8 cellular contexts compared by ENCODE assay signal in genomic region chr5:97183100-97183929, GRCh38. TPM values are rescaled to one million over a fixed set of nuclear protein-coding genes. Genes with fewer than 3 reads are reported as not detected.
DNase-seq lines count a peak whose midpoint lies in the region; ATAC-seq, FAIRE-seq and TF ChIP-seq lines count a peak whose summit lies in the region.

RIOK2 (minus strand) TSS chr5:97183247; CDS start chr5:97183191, 56 bp downstream.

- peaks cover 37% of the 10 kb centered on the region for H3K79me2 ChIP-seq in OCI-LY7 (ENCODE audit: insufficient read depth, low read depth, low read length)

- H3K4me2 ChIP-seq in OCI-LY7 (ENCODE audit: low read length) = peak within 1 kb of the TSS; percentile 82

- H3K9me2 ChIP-seq in OCI-LY7 (ENCODE audit: insufficient read depth, low read length) = no peaks in the 10 kb centered on the region

- peak within 1 kb of the TSS; percentile 96 for H3K4me3 ChIP-seq in OCI-LY7 (ENCODE audit: low read depth, low read length, poor library complexity, severe bottlenecking)

- H4K20me1 ChIP-seq in OCI-LY7 (ENCODE audit: insufficient read depth, low read length) = no peaks in the 10 kb centered on the region

- no peak for FAIRE-seq in D721Med (lab: Jason Lieb, UNC)

- H3K9me3 ChIP-seq in OCI-LY7 (ENCODE audit: low read length) = peaks cover 8% of the 10 kb centered on the region; the same call in 1 of the 2 replicates

- intact Hi-C loops in OCI-LY7 (cut with micrococcal nuclease; ENCODE audit: unreplicated experiment) = loop anchor here (1.0 to 10.0 kb wide), 5 partner anchors 522 to 1745 kb away; partner anchors contain the start of genes ARSK, CHD1, RFESD and RGMB

- BruUV-seq in OCI-LY7 (replicated peaks; lab: Mats Ljungman, UMichigan) = no TSS peak

- DNase-seq in D721Med (ENCODE audit: insufficient read length, low spot score) (peak; percentile 29), HuH-7.5 (ENCODE audit: low spot score) (peak; percentile 53), OCI-LY7 (ENCODE audit: low spot score) (peak; percentile 98), activated T-cell treated with anti-CD3 and anti-CD28 coated beads for 1 hour (ENCODE audit: low read depth) (peak; percentile 92), epidermal melanocyte (ENCODE audit: insufficient read length, low spot score) (peak; percentile 82), middle frontal gyrus (ENCODE audit: extremely low spot score, low spot score) (peak; percentile 87)
- peak; percentile 86 to 90 for DNase-seq in stimulated activated CD8-positive, alpha-beta memory T cell treated with anti-CD3 and anti-CD28 coated beads, Interleukin-2, amount 100 ng/mL, for 48 hours (ENCODE audit: low read depth in 2 of 2)

- CTCF ChIA-PET in OCI-LY7 (lab: Charles Lee; ENCODE audit: unreplicated experiment) = interaction anchor here (0.9 kb wide), 1 partner anchor 10 kb away, joined by 4 read pairs; no protein-coding TSS in a partner anchor

- H3K4me1 ChIP-seq in OCI-LY7 (ENCODE audit: insufficient read depth, low read length, poor library complexity, severe bottlenecking) = peaks cover 27% of the 10 kb centered on the region

- H3K36me3 ChIP-seq in OCI-LY7 (ENCODE audit: insufficient read depth, low read length) = peaks cover 29% of the 10 kb centered on the region

- peak; percentile 93 for ATAC-seq in GM21526 (IDR thresholded peaks at IDR 0.05; ENCODE audit: low FRiP score, unreplicated experiment)

- TF ChIP-seq CTCF in D721Med (IDR thresholded peaks at IDR 0.05; ENCODE audit: insufficient read depth, missing control alignments) (no peak), OCI-LY7 (conservative IDR thresholded peaks at IDR 0.05; ENCODE audit: low read length) (peak; percentile 19; the same call in 1 of the 2 replicates)

- POLR2A ChIA-PET in OCI-LY7 (lab: Charles Lee) = interaction anchor here (0.7 to 2.8 kb wide), 11 partner anchors 10 to 758 kb away, joined by 3 to 16 read pairs (median 4); partner anchors contain the start of gene LIX1

- peak within 1 kb of the TSS; percentile 88 for H3K27ac ChIP-seq in OCI-LY7 (ENCODE audit: low read depth, low read length, poor library complexity, severe bottlenecking)

- peak within 1 kb of the TSS; percentile 94 for H2AFZ ChIP-seq in OCI-LY7 (ENCODE audit: low read length)

RNA-seq across cellular contexts. Expression of gene RIOK2, which starts in this region (rescaled TPM):
- total RNA-seq in OCI-LY7 (2014; rRNA removed; shearing (Covaris generic)) = 21.9 and 44.7 TPM in 2 replicates
- total RNA-seq in OCI-LY7 (2022) = 40.2 and 41.3 TPM in 2 replicates

Comparison
In these comparisons a context has a peak if more than half of its experiments do, and no peak if none do; other contexts are left out.
1. Peak in every context shown above with its lines: DNase-seq, ATAC-seq, H3K4me3 ChIP-seq and H3K27ac ChIP-seq.
2. DNase-seq: peak in every context shown above with its lines; median percentile 98 in OCI-LY7; 92 in activated T-cell treated with anti-CD3 and anti-CD28 coated beads for 1 hour; 88 in stimulated activated CD8-positive, alpha-beta memory T cell treated with anti-CD3 and anti-CD28 coated beads, Interleukin-2, amount 100 ng/mL, for 48 hours; 87 in middle frontal gyrus; 82 in epidermal melanocyte; 53 in HuH-7.5; 29 in D721Med.